ENCODE assay signal across 20 cellular contexts in genomic region chr1:237327061-237327460, GRCh38.
DNase-seq lines count a peak whose midpoint lies in the region; ATAC-seq and TF ChIP-seq lines count a peak whose summit lies in the region.
"Had no signal": no experiment of that assay in that cellular context is flagged by ENCODE, and none has a peak within 500 bp of the region (broad histone marks: within the 10 kb centered on the region; RNA-seq: fewer than 3 reads in every experiment).

No MANE protein-coding gene starts in this region.

- no peak overlapping the region for H3K4me2 ChIP-seq in mammary epithelial cell (ENCODE audit: insufficient read depth, low read depth, low read length)
- H3K4me2 ChIP-seq: BLaER1, PC-9 had no signal

- H3K27me3 ChIP-seq in mammary epithelial cell (ENCODE audit: insufficient read depth, low read length) (no peaks in the 10 kb centered on the region), kidney epithelial cell (ENCODE audit: control insufficient read depth, insufficient read depth, low read length) (no peaks in the 10 kb centered on the region)
- H3K27me3 ChIP-seq: BLaER1 had no signal

- no peak overlapping the region for H3K27ac Mint-ChIP-seq in MCF 10A (ENCODE audit: low read depth, unreplicated experiment)
- no peak overlapping the region for H3K27ac Mint-ChIP-seq in natural killer cell treated with Interleukin-12 subunit alpha and Interleukin-12 subunit beta and Interleukin-15 and Interleukin-18, amount 100 ng/mL, for 72 hours
- H3K27ac Mint-ChIP-seq: CD4-positive, alpha-beta memory T cell had no signal

- CTCF ChIA-PET in MCF 10A (lab: Yijun Ruan, JAX) = interaction anchor here (1.0 to 1.3 kb wide), 3 partner anchors 34 to 235 kb away, joined by 3 to 7 read pairs (median 4); no protein-coding TSS in a partner anchor
- CTCF ChIA-PET in mammary epithelial cell (lab: Charles Lee; ENCODE audit: low non-redundant PET) = no interaction called here

- H3K27me3 Mint-ChIP-seq in MCF 10A (ENCODE audit: insufficient read depth, unreplicated experiment) = peaks cover 80% of the 10 kb centered on the region
- no peaks in the 10 kb centered on the region for H3K27me3 Mint-ChIP-seq in natural killer cell treated with Interleukin-12 subunit alpha and Interleukin-12 subunit beta and Interleukin-15 and Interleukin-18, amount 100 ng/mL, for 72 hours
- H3K27me3 Mint-ChIP-seq: CD4-positive, alpha-beta memory T cell had no signal

- no peak overlapping the region for H3K4me3 ChIP-seq in mammary epithelial cell (replicated peaks in 1 of 3; ENCODE audit: insufficient read depth in 1 of 3, low read depth in 2 of 3, low read length in 3 of 3)
- H3K4me3 ChIP-seq in kidney epithelial cell (ENCODE audit: low read depth, low read length) = no peak overlapping the region
- H3K4me3 ChIP-seq: BLaER1, PC-9 had no signal

- no peak overlapping the region for H3K9ac ChIP-seq in mammary epithelial cell (ENCODE audit: insufficient read depth, low read length)
- H3K9ac ChIP-seq: BLaER1 had no signal

- BruUV-seq in MCF 10A (replicated peaks; lab: Mats Ljungman, UMichigan) (no TSS peak), mammary epithelial cell (replicated peaks; lab: Mats Ljungman, UMichigan) (no TSS peak)

- dilution Hi-C loops in mammary epithelial cell (cut with HindIII; ENCODE audit: low sequenced_read_pairs) = no loop called here

- DNase-seq in MCF 10A (ENCODE audit: unreplicated experiment) (peak; percentile 55), mammary epithelial cell (no peak), M059J (ENCODE audit: low read depth) (peak; percentile 9), kidney epithelial cell (ENCODE audit: low read depth) (peak; percentile 9), NCI-H2107 (lab: John Stamatoyannopoulos, UW) (no peak)
- DNase-seq in natural killer cell treated with Interleukin-12 subunit alpha and Interleukin-12 subunit beta and Interleukin-15 and Interleukin-18, amount 100 ng/mL, for 72 hours (ENCODE audit: low spot score) = no peak
- DNase-seq: CD4-positive, alpha-beta memory T cell; GF-D8; GOT3; KBM-7; NCI-H1417 treated with DMSO at 0.1 percent for 48 hours; NCI-H187 treated with DMSO at 0.1 percent for 48 hours; NCI-H226; NCI-H524; NCI-H82; PC-9 had no signal

- peaks cover 8% of the 10 kb centered on the region for H3K4me1 Mint-ChIP-seq in MCF 10A (ENCODE audit: insufficient read depth, unreplicated experiment)
- H3K4me1 Mint-ChIP-seq in natural killer cell treated with Interleukin-12 subunit alpha and Interleukin-12 subunit beta and Interleukin-15 and Interleukin-18, amount 100 ng/mL, for 72 hours (ENCODE audit: low read depth in 2 of 2) = no peaks in the 10 kb centered on the region
- H3K4me1 Mint-ChIP-seq: CD4-positive, alpha-beta memory T cell had no signal

- H3K79me2 ChIP-seq in mammary epithelial cell (ENCODE audit: insufficient read depth, low read length) = no peaks in the 10 kb centered on the region

- H3K27ac ChIP-seq in mammary epithelial cell (ENCODE audit: insufficient read depth, low read depth, low read length) = no peak overlapping the region
- H3K27ac ChIP-seq: BLaER1, PC-9, RWPE1 had no signal

- WGBS in mammary epithelial cell (ENCODE audit: low coverage, missing lambda C conversion rate) = 37% methylated on average over 3 of the region's 3 CpGs

- no peaks in the 10 kb centered on the region for H3K36me3 ChIP-seq in mammary epithelial cell (ENCODE audit: insufficient read depth, low read length)
- H3K36me3 ChIP-seq in kidney epithelial cell (ENCODE audit: control insufficient read depth, insufficient read depth, low read length) = no peaks in the 10 kb centered on the region
- H3K36me3 ChIP-seq: BLaER1 had no signal

- in situ Hi-C loops in mammary epithelial cell (cut with MboI; ENCODE audit: low sequenced_read_pairs in 2 of 2) = no loop called here

- peaks cover 2% of the 10 kb centered on the region for H3K9me3 ChIP-seq in mammary epithelial cell (replicated peaks; ENCODE audit: insufficient read depth, low read length)
- H3K9me3 ChIP-seq: BLaER1 had no signal

- no peaks in the 10 kb centered on the region for H4K20me1 ChIP-seq in mammary epithelial cell (ENCODE audit: insufficient read depth, low read length)
- H4K20me1 ChIP-seq: BLaER1 had no signal

- ATAC-seq in natural killer cell treated with Interleukin-12 subunit alpha and Interleukin-12 subunit beta and Interleukin-15 and Interleukin-18, amount 100 ng/mL, for 72 hours = no peak
- ATAC-seq in GM21786 (IDR thresholded peaks at IDR 0.05; ENCODE audit: unreplicated experiment) = no peak
- ATAC-seq: HepG2 had no signal

- POLR2A ChIA-PET in MCF 10A (lab: Yijun Ruan, JAX) = interaction anchor here (0.6 to 1.0 kb wide), 3 partner anchors 10 to 169 kb away, joined by 3 read pairs; no protein-coding TSS in a partner anchor

- no peaks in the 10 kb centered on the region for H3K36me3 Mint-ChIP-seq in MCF 10A (ENCODE audit: insufficient read depth, unreplicated experiment)
- H3K36me3 Mint-ChIP-seq in natural killer cell treated with Interleukin-12 subunit alpha and Interleukin-12 subunit beta and Interleukin-15 and Interleukin-18, amount 100 ng/mL, for 72 hours = no peaks in the 10 kb centered on the region
- H3K36me3 Mint-ChIP-seq: CD4-positive, alpha-beta memory T cell had no signal

- no peak overlapping the region for H3K4me3 Mint-ChIP-seq in MCF 10A (ENCODE audit: unreplicated experiment)
- H3K4me3 Mint-ChIP-seq in natural killer cell treated with Interleukin-12 subunit alpha and Interleukin-12 subunit beta and Interleukin-15 and Interleukin-18, amount 100 ng/mL, for 72 hours = no peak overlapping the region

- no peak for TF ChIP-seq CTCF in MCF 10A (IDR thresholded peaks at IDR 0.05; ENCODE audit: unreplicated experiment)
- TF ChIP-seq CTCF in mammary epithelial cell (conservative IDR thresholded peaks at IDR 0.05 in 1 of 2, IDR thresholded peaks at IDR 0.05 in 1 of 2; ENCODE audit: extremely low read depth in 1 of 2, insufficient read depth in 1 of 2, low read depth in 1 of 2, low read length in 2 of 2) = no peak
- TF ChIP-seq CTCF in kidney epithelial cell (IDR thresholded peaks at IDR 0.05; ENCODE audit: insufficient read depth, low read length, poor library complexity, severe bottlenecking) = no peak

- no peaks in the 10 kb centered on the region for H3K9me3 Mint-ChIP-seq in MCF 10A (ENCODE audit: unreplicated experiment)
- H3K9me3 Mint-ChIP-seq in natural killer cell treated with Interleukin-12 subunit alpha and Interleukin-12 subunit beta and Interleukin-15 and Interleukin-18, amount 100 ng/mL, for 72 hours = no peaks in the 10 kb centered on the region

- no peaks in the 10 kb centered on the region for H3K4me1 ChIP-seq in mammary epithelial cell (ENCODE audit: insufficient read depth, low read length)
- H3K4me1 ChIP-seq: BLaER1 had no signal

- no peak overlapping the region for H2AFZ ChIP-seq in mammary epithelial cell (ENCODE audit: low read depth, low read length)
- H2AFZ ChIP-seq: PC-9 had no signal

- intact Hi-C loops in MCF 10A (cut with micrococcal nuclease) (no loop called here), mammary epithelial cell (cut with micrococcal nuclease) (no loop called here)

Comparison
In these comparisons a context has a peak if more than half of its experiments do, and no peak if none do; other contexts are left out.
1. DNase-seq: peak in MCF 10A (single experiment), M059J (single experiment) and kidney epithelial cell (single experiment); none in mammary epithelial cell (single experiment), NCI-H2107 (single experiment) and natural killer cell treated with Interleukin-12 subunit alpha and Interleukin-12 subunit beta and Interleukin-15 and Interleukin-18, amount 100 ng/mL, for 72 hours (single experiment).